1 cellular context compared by ENCODE assay signal in the genomic region with DNA sequence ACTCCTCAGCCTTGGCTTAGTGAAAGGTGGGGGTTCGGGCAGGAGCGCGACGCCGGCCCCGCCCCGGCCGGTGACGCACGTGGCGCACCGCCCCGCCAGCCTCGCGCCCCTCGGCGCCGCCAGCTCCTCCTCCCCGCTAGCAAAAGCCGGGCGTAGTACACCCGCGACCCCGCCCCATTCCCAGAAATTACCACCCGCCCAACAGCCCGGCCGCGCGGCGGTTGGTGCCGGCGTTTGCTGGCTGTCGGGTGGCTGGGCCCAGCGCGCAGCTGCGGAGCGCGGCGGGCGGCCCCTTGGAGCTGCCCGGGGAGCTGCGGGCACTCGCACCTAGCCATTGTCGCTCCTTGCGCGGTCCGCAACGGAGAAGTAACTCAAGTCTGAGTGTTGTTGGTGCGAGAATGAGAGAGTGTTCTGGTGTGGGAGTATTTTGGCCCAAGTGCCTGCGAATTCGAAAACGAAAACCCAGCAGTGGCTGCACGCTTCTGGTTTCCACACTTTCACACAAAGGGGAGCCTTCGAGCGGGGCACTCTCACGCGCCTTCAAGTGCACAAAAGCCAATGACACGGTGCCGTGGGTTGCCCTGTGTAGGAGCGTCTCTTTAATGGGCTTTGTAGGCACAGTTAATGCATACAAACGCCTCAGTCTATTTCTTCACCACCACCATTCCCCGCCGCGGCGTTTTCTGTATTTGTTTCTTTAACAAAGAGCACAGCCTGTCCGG.
TF ChIP-seq lines count a peak whose summit lies in the region.

No MANE protein-coding gene starts in this region.

TF ChIP-seq in GM12878, 131 proteins besides CTCF, POLR2A, EP300 and RAD21 (continued from another document and continues in another):
- TF ChIP-seq, protein P1, sequence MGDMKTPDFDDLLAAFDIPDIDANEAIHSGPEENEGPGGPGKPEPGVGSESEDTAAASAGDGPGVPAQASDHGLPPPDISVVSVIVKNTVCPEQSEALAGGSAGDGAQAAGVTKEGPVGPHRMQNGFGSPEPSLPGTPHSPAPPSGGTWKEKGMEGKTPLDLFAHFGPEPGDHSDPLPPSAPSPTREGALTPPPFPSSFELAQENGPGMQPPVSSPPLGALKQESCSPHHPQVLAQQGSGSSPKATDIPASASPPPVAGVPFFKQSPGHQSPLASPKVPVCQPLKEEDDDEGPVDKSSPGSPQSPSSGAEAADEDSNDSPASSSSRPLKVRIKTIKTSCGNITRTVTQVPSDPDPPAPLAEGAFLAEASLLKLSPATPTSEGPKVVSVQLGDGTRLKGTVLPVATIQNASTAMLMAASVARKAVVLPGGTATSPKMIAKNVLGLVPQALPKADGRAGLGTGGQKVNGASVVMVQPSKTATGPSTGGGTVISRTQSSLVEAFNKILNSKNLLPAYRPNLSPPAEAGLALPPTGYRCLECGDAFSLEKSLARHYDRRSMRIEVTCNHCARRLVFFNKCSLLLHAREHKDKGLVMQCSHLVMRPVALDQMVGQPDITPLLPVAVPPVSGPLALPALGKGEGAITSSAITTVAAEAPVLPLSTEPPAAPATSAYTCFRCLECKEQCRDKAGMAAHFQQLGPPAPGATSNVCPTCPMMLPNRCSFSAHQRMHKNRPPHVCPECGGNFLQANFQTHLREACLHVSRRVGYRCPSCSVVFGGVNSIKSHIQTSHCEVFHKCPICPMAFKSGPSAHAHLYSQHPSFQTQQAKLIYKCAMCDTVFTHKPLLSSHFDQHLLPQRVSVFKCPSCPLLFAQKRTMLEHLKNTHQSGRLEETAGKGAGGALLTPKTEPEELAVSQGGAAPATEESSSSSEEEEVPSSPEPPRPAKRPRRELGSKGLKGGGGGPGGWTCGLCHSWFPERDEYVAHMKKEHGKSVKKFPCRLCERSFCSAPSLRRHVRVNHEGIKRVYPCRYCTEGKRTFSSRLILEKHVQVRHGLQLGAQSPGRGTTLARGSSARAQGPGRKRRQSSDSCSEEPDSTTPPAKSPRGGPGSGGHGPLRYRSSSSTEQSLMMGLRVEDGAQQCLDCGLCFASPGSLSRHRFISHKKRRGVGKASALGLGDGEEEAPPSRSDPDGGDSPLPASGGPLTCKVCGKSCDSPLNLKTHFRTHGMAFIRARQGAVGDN (IDR thresholded peaks at IDR 0.05), result no peak; the same call in none of the 2 replicates
- 0 out of 2 replicates have a peak, but pooled peaks have one; percentile 11 for TF ChIP-seq YY1 (IDR thresholded peaks at IDR 0.05; ENCODE audit: low read depth, low read length)
- TF ChIP-seq EED (IDR thresholded peaks at IDR 0.05; ENCODE audit: low read depth), result no peak
- TF ChIP-seq, protein P2, sequence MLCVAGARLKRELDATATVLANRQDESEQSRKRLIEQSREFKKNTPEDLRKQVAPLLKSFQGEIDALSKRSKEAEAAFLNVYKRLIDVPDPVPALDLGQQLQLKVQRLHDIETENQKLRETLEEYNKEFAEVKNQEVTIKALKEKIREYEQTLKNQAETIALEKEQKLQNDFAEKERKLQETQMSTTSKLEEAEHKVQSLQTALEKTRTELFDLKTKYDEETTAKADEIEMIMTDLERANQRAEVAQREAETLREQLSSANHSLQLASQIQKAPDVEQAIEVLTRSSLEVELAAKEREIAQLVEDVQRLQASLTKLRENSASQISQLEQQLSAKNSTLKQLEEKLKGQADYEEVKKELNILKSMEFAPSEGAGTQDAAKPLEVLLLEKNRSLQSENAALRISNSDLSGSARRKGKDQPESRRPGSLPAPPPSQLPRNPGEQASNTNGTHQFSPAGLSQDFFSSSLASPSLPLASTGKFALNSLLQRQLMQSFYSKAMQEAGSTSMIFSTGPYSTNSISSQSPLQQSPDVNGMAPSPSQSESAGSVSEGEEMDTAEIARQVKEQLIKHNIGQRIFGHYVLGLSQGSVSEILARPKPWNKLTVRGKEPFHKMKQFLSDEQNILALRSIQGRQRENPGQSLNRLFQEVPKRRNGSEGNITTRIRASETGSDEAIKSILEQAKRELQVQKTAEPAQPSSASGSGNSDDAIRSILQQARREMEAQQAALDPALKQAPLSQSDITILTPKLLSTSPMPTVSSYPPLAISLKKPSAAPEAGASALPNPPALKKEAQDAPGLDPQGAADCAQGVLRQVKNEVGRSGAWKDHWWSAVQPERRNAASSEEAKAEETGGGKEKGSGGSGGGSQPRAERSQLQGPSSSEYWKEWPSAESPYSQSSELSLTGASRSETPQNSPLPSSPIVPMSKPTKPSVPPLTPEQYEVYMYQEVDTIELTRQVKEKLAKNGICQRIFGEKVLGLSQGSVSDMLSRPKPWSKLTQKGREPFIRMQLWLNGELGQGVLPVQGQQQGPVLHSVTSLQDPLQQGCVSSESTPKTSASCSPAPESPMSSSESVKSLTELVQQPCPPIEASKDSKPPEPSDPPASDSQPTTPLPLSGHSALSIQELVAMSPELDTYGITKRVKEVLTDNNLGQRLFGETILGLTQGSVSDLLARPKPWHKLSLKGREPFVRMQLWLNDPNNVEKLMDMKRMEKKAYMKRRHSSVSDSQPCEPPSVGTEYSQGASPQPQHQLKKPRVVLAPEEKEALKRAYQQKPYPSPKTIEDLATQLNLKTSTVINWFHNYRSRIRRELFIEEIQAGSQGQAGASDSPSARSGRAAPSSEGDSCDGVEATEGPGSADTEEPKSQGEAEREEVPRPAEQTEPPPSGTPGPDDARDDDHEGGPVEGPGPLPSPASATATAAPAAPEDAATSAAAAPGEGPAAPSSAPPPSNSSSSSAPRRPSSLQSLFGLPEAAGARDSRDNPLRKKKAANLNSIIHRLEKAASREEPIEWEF (IDR thresholded peaks at IDR 0.05; ENCODE audit: insufficient replicate concordance, low read depth, low read length), result peak; percentile 36
- no peak for TF ChIP-seq KLF5 (IDR thresholded peaks at IDR 0.05; ENCODE audit: partially characterized antibody)
- TF ChIP-seq IKZF2 (IDR thresholded peaks at IDR 0.05), result peak; percentile 18 to 35; a peak in 2 of 4 replicates
- TF ChIP-seq BACH1 (IDR thresholded peaks at IDR 0.05; ENCODE audit: borderline replicate concordance), result peak; percentile 66
- peak; percentile 82 for TF ChIP-seq HDAC6 (IDR thresholded peaks at IDR 0.05; ENCODE audit: unreplicated experiment)
- TF ChIP-seq SP1 (IDR thresholded peaks at IDR 0.05; ENCODE audit: low read depth, low read length), result peak; percentile 24
- TF ChIP-seq CREB1 (IDR thresholded peaks at IDR 0.05; ENCODE audit: low read depth), result peak; percentile 55
- TF ChIP-seq, protein P3, sequence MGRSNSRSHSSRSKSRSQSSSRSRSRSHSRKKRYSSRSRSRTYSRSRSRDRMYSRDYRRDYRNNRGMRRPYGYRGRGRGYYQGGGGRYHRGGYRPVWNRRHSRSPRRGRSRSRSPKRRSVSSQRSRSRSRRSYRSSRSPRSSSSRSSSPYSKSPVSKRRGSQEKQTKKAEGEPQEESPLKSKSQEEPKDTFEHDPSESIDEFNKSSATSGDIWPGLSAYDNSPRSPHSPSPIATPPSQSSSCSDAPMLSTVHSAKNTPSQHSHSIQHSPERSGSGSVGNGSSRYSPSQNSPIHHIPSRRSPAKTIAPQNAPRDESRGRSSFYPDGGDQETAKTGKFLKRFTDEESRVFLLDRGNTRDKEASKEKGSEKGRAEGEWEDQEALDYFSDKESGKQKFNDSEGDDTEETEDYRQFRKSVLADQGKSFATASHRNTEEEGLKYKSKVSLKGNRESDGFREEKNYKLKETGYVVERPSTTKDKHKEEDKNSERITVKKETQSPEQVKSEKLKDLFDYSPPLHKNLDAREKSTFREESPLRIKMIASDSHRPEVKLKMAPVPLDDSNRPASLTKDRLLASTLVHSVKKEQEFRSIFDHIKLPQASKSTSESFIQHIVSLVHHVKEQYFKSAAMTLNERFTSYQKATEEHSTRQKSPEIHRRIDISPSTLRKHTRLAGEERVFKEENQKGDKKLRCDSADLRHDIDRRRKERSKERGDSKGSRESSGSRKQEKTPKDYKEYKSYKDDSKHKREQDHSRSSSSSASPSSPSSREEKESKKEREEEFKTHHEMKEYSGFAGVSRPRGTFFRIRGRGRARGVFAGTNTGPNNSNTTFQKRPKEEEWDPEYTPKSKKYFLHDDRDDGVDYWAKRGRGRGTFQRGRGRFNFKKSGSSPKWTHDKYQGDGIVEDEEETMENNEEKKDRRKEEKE (IDR thresholded peaks at IDR 0.05), result no peak
- TF ChIP-seq LARP7 (IDR thresholded peaks at IDR 0.05), result peak; percentile 75; the same call in 1 of the 2 replicates
- peak; percentile 90; the same call in 1 of the 2 replicates for TF ChIP-seq PML (IDR thresholded peaks at IDR 0.05; ENCODE audit: low read length)
- TF ChIP-seq CHD4 (IDR thresholded peaks at IDR 0.05), result no peak
- no peak for TF ChIP-seq SMAD1 (IDR thresholded peaks at IDR 0.05; ENCODE audit: low read depth, partially characterized antibody)
- 0 out of 2 replicates have a peak, but pooled peaks have one; percentile 24 for TF ChIP-seq RBBP5 (conservative IDR thresholded peaks at IDR 0.05)
- peak; percentile 85 for TF ChIP-seq PAX5 (IDR thresholded peaks at IDR 0.05; ENCODE audit: borderline replicate concordance, low read depth, low read length)
- TF ChIP-seq GATAD2B (conservative IDR thresholded peaks at IDR 0.05; ENCODE audit: low read depth), result peak; percentile 57; the same call in 1 of the 2 replicates
- peak; percentile 60 for TF ChIP-seq MTA2 (IDR thresholded peaks at IDR 0.05; ENCODE audit: low read depth)
- no peak for TF ChIP-seq KAT2A (conservative IDR thresholded peaks at IDR 0.05; ENCODE audit: control insufficient read depth, low read depth, low read length)
- TF ChIP-seq, protein P4, sequence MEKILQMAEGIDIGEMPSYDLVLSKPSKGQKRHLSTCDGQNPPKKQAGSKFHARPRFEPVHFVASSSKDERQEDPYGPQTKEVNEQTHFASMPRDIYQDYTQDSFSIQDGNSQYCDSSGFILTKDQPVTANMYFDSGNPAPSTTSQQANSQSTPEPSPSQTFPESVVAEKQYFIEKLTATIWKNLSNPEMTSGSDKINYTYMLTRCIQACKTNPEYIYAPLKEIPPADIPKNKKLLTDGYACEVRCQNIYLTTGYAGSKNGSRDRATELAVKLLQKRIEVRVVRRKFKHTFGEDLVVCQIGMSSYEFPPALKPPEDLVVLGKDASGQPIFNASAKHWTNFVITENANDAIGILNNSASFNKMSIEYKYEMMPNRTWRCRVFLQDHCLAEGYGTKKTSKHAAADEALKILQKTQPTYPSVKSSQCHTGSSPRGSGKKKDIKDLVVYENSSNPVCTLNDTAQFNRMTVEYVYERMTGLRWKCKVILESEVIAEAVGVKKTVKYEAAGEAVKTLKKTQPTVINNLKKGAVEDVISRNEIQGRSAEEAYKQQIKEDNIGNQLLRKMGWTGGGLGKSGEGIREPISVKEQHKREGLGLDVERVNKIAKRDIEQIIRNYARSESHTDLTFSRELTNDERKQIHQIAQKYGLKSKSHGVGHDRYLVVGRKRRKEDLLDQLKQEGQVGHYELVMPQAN (conservative IDR thresholded peaks at IDR 0.05), result no peak; the same call in 1 of the 2 replicates
- TF ChIP-seq, protein P5, sequence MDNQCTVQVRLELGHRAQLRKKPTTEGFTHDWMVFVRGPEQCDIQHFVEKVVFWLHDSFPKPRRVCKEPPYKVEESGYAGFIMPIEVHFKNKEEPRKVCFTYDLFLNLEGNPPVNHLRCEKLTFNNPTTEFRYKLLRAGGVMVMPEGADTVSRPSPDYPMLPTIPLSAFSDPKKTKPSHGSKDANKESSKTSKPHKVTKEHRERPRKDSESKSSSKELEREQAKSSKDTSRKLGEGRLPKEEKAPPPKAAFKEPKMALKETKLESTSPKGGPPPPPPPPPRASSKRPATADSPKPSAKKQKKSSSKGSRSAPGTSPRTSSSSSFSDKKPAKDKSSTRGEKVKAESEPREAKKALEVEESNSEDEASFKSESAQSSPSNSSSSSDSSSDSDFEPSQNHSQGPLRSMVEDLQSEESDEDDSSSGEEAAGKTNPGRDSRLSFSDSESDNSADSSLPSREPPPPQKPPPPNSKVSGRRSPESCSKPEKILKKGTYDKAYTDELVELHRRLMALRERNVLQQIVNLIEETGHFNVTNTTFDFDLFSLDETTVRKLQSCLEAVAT (IDR thresholded peaks at IDR 0.05), result 0 out of 2 replicates have a peak, but pooled peaks have one; percentile 34
- TF ChIP-seq, protein P6, sequence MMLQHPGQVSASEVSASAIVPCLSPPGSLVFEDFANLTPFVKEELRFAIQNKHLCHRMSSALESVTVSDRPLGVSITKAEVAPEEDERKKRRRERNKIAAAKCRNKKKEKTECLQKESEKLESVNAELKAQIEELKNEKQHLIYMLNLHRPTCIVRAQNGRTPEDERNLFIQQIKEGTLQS (IDR thresholded peaks at IDR 0.05; ENCODE audit: borderline replicate concordance, extremely low read depth, low read depth, low read length), result no peak
- TF ChIP-seq HDGF (IDR thresholded peaks at IDR 0.05), result no peak
- TF ChIP-seq TBL1XR1 (IDR thresholded peaks at IDR 0.05; ENCODE audit: low read depth, low read length), result peak; percentile 78
- no peak for TF ChIP-seq FOXK2 (IDR thresholded peaks at IDR 0.05)
- no peak for TF ChIP-seq SUZ12 (IDR thresholded peaks at IDR 0.05; ENCODE audit: unreplicated experiment)
- TF ChIP-seq, protein P7, sequence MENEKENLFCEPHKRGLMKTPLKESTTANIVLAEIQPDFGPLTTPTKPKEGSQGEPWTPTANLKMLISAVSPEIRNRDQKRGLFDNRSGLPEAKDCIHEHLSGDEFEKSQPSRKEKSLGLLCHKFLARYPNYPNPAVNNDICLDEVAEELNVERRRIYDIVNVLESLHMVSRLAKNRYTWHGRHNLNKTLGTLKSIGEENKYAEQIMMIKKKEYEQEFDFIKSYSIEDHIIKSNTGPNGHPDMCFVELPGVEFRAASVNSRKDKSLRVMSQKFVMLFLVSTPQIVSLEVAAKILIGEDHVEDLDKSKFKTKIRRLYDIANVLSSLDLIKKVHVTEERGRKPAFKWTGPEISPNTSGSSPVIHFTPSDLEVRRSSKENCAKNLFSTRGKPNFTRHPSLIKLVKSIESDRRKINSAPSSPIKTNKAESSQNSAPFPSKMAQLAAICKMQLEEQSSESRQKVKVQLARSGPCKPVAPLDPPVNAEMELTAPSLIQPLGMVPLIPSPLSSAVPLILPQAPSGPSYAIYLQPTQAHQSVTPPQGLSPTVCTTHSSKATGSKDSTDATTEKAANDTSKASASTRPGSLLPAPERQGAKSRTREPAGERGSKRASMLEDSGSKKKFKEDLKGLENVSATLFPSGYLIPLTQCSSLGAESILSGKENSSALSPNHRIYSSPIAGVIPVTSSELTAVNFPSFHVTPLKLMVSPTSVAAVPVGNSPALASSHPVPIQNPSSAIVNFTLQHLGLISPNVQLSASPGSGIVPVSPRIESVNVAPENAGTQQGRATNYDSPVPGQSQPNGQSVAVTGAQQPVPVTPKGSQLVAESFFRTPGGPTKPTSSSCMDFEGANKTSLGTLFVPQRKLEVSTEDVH (IDR thresholded peaks at IDR 0.05; ENCODE audit: low read depth, partially characterized antibody), result no peak
- TF ChIP-seq, protein P8, sequence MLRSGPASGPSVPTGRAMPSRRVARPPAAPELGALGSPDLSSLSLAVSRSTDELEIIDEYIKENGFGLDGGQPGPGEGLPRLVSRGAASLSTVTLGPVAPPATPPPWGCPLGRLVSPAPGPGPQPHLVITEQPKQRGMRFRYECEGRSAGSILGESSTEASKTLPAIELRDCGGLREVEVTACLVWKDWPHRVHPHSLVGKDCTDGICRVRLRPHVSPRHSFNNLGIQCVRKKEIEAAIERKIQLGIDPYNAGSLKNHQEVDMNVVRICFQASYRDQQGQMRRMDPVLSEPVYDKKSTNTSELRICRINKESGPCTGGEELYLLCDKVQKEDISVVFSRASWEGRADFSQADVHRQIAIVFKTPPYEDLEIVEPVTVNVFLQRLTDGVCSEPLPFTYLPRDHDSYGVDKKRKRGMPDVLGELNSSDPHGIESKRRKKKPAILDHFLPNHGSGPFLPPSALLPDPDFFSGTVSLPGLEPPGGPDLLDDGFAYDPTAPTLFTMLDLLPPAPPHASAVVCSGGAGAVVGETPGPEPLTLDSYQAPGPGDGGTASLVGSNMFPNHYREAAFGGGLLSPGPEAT (IDR thresholded peaks at IDR 0.05; ENCODE audit: low read depth), result no peak
